1 cellular context compared by ENCODE assay signal in the genomic region with DNA sequence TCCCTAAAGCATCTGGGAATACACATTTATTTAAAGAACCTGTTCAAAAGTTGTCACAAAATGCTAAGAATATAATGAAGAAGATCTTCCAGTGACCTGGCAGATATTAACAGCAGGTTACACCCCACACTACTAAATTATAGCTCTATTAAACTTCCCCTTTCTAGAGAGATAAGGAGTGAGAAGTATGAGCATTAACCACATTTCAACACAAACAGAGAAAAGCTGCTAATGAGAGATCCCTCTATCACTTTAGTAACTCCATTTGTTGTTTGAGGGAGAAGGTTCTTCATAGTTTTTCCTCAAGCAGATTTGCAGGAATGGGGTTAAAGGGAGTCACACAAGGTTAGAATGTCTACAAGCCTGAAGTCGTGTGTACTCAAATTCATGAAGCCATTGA.
TF ChIP-seq lines count a peak whose summit lies in the region.

No MANE protein-coding gene starts in this region.

TF ChIP-seq in GM12878, 131 proteins besides CTCF, POLR2A, EP300 and RAD21:
- TF ChIP-seq IKZF2 (IDR thresholded peaks at IDR 0.05): 0 out of 4 replicates have a peak, but pooled peaks have one; percentile 10 to 22
- TF ChIP-seq ATF7 (IDR thresholded peaks at IDR 0.05; ENCODE audit: low read depth): no peak
- peak; percentile 71; the same call in 1 of the 2 replicates for TF ChIP-seq MTA2 (IDR thresholded peaks at IDR 0.05; ENCODE audit: low read depth)
- TF ChIP-seq ZBED1 (IDR thresholded peaks at IDR 0.05; ENCODE audit: borderline replicate concordance): no peak
- no peak for TF ChIP-seq SUZ12 (IDR thresholded peaks at IDR 0.05; ENCODE audit: unreplicated experiment)
- no peak for TF ChIP-seq EZH2 (IDR thresholded peaks at IDR 0.05; ENCODE audit: borderline replicate concordance, control insufficient read depth, low read depth, low read length)
- no peak for TF ChIP-seq WRNIP1 (IDR thresholded peaks at IDR 0.05; ENCODE audit: borderline replicate concordance, low read depth, low read length)
